In the genomic region with DNA sequence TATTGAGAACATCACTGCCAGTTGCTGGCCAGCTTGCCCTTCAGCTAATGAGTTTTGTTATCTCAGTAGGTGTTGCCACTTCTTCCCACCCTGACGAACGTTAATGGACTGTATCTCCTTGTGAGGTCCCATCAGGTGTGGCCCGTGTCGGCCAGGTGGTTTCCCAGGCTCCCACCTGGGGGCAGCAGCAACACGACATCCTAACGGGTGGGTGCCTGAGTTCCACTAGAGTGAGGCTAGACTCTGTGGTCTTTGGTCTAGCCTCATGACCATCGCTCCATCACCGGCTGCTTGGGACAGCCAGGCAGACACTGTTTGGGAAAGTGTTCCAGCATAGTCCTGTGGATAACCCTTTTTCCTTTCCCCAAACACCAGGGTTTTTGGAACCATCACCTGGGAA, we compare ENCODE assay signal across 1 cellular context.
TF ChIP-seq lines count a peak whose summit lies in the region.

No MANE protein-coding gene starts in this region.

TF ChIP-seq in GM12878, 131 proteins besides CTCF, POLR2A, EP300 and RAD21:
- TF ChIP-seq RFX5 (IDR thresholded peaks at IDR 0.05; ENCODE audit: low read depth, low read length) (no peak), SMC3 (IDR thresholded peaks at IDR 0.05; ENCODE audit: borderline replicate concordance, low read length) (peak; percentile 17; the same call in 1 of the 2 replicates), IKZF2 (IDR thresholded peaks at IDR 0.05) (0 out of 4 replicates have a peak, but pooled peaks of 1 of the 2 experiments have one; percentile 29), TAF1 (IDR thresholded peaks at IDR 0.05; ENCODE audit: borderline replicate concordance, low read depth, low read length) (no peak), TCF3 (IDR thresholded peaks at IDR 0.05; ENCODE audit: borderline replicate concordance, insufficient read depth, low read depth, low read length) (peak; percentile 48; the same call in 1 of the 2 replicates), TCF12 (IDR thresholded peaks at IDR 0.05; ENCODE audit: low read depth, low read length) (0 out of 2 replicates have a peak, but pooled peaks have one; percentile 56), IKZF1 (conservative IDR thresholded peaks at IDR 0.05) (peak; percentile 32; the same call in 1 of the 2 replicates), BHLHE40 (IDR thresholded peaks at IDR 0.05; ENCODE audit: borderline replicate concordance in 1 of 2, low read depth in 2 of 2, low read length in 1 of 2) (peak in 1 of 2 experiments; percentile 46; a peak in 1 of 4 replicates), DPF2 (IDR thresholded peaks at IDR 0.05) (0 out of 2 replicates have a peak, but pooled peaks have one; percentile 9), RUNX3 (IDR thresholded peaks at IDR 0.05; ENCODE audit: low read length) (0 out of 2 replicates have a peak, but pooled peaks have one; percentile 14)
